ENCODE assay signal across 1 cellular context in the genomic region with DNA sequence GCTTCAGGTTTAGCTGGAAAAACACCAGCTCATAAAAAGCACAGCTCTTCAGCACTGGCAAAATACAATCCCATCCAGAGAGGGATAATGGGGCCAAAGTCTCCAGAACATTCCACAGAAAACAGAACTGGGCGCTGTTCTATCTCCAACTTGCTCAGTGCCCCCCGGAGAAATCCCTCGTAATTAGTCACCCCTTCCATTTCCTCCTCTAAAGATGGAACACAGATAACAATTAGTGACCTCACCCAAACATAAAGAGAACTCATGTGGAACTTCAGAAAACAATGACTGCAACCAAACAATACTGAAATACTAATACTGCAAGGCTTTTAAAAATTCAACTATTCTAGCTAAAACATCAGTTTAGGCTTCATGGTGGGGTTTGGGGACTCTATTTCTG.
TF ChIP-seq lines count a peak whose summit lies in the region.

No MANE protein-coding gene starts in this region.

TF ChIP-seq in SK-N-SH, 30 proteins besides CTCF, POLR2A, EP300 and RAD21 (continued from another document):
- TF ChIP-seq, protein P1, sequence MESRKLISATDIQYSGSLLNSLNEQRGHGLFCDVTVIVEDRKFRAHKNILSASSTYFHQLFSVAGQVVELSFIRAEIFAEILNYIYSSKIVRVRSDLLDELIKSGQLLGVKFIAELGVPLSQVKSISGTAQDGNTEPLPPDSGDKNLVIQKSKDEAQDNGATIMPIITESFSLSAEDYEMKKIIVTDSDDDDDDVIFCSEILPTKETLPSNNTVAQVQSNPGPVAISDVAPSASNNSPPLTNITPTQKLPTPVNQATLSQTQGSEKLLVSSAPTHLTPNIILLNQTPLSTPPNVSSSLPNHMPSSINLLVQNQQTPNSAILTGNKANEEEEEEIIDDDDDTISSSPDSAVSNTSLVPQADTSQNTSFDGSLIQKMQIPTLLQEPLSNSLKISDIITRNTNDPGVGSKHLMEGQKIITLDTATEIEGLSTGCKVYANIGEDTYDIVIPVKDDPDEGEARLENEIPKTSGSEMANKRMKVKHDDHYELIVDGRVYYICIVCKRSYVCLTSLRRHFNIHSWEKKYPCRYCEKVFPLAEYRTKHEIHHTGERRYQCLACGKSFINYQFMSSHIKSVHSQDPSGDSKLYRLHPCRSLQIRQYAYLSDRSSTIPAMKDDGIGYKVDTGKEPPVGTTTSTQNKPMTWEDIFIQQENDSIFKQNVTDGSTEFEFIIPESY (IDR thresholded peaks at IDR 0.05; ENCODE audit: borderline replicate concordance, low read depth), result no peak
- TF ChIP-seq JUND (IDR thresholded peaks at IDR 0.05), result peak; percentile 78
- 0 out of 2 replicates have a peak, but pooled peaks have one; percentile 56 for TF ChIP-seq TEAD4 (IDR thresholded peaks at IDR 0.05; ENCODE audit: borderline replicate concordance, insufficient read depth)
- TF ChIP-seq, protein P2, sequence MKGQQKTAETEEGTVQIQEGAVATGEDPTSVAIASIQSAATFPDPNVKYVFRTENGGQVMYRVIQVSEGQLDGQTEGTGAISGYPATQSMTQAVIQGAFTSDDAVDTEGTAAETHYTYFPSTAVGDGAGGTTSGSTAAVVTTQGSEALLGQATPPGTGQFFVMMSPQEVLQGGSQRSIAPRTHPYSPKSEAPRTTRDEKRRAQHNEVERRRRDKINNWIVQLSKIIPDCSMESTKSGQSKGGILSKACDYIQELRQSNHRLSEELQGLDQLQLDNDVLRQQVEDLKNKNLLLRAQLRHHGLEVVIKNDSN (IDR thresholded peaks at IDR 0.05; ENCODE audit: borderline replicate concordance, low read depth), result no peak
- TF ChIP-seq FOSL2 (IDR thresholded peaks at IDR 0.05; ENCODE audit: borderline replicate concordance, low read depth), result peak; percentile 75
- TF ChIP-seq TCF12 (IDR thresholded peaks at IDR 0.05), result peak; percentile 85
- TF ChIP-seq NFIC (IDR thresholded peaks at IDR 0.05; ENCODE audit: borderline replicate concordance), result 0 out of 2 replicates have a peak, but pooled peaks have one; percentile 10
- no peak for TF ChIP-seq YY1 (IDR thresholded peaks at IDR 0.05; ENCODE audit: low read depth)
- no peak for TF ChIP-seq FOXM1 (IDR thresholded peaks at IDR 0.05; ENCODE audit: low read depth)
- no peak for TF ChIP-seq NRF1 (IDR thresholded peaks at IDR 0.05; ENCODE audit: low read depth, low read length)
- TF ChIP-seq RCOR1 (IDR thresholded peaks at IDR 0.05; ENCODE audit: low read length), result no peak; the same call in 1 of the 2 replicates
- no peak for TF ChIP-seq MXI1 (IDR thresholded peaks at IDR 0.05; ENCODE audit: low read depth, low read length)
- TF ChIP-seq ELF1 (IDR thresholded peaks at IDR 0.05), result no peak
- TF ChIP-seq FOXJ3 (CRISPR knock-in tag; IDR thresholded peaks at IDR 0.05), result no peak
- no peak for TF ChIP-seq TAF1 (IDR thresholded peaks at IDR 0.05; ENCODE audit: borderline replicate concordance, low read depth, low read length)
- no peak for TF ChIP-seq EZH2phosphoT487 (IDR thresholded peaks at IDR 0.05; ENCODE audit: borderline replicate concordance, low read depth)
- TF ChIP-seq SMC3 (IDR thresholded peaks at IDR 0.05; ENCODE audit: low read depth, low read length), result no peak
- TF ChIP-seq, protein P3, sequence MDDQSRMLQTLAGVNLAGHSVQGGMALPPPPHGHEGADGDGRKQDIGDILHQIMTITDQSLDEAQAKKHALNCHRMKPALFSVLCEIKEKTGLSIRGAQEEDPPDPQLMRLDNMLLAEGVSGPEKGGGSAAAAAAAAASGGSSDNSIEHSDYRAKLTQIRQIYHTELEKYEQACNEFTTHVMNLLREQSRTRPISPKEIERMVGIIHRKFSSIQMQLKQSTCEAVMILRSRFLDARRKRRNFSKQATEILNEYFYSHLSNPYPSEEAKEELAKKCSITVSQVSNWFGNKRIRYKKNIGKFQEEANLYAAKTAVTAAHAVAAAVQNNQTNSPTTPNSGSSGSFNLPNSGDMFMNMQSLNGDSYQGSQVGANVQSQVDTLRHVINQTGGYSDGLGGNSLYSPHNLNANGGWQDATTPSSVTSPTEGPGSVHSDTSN (IDR thresholded peaks at IDR 0.05), result peak; percentile 55
